In genomic region chr12:47346251-47347019, GRCh38 we compare ENCODE assay signal across 1 cellular context.
A peak's percentile ranks its signal among the peaks of the same experiment; 100 is the strongest.
TF ChIP-seq lines count a peak whose summit lies in the region.

No MANE protein-coding gene starts in this region.

TF ChIP-seq in HepG2, 621 proteins besides CTCF, POLR2A, EP300 and RAD21 (continued from another document and continues in another):
- TF ChIP-seq ZBTB43 (CRISPR knock-in tag; conservative IDR thresholded peaks at IDR 0.05) (0 out of 2 replicates have a peak, but pooled peaks have one; percentile 43), PAXIP1 (CRISPR knock-in tag; conservative IDR thresholded peaks at IDR 0.05) (peak; percentile 90), MED13 (CRISPR knock-in tag; IDR thresholded peaks at IDR 0.05) (no peak), SMC3 (IDR thresholded peaks at IDR 0.05; ENCODE audit: low read length) (peak; percentile 24; the same call in 1 of the 2 replicates), NFYC (CRISPR knock-in tag; IDR thresholded peaks at IDR 0.05) (no peak), REXO4 (CRISPR knock-in tag; IDR thresholded peaks at IDR 0.05; ENCODE audit: borderline replicate concordance) (no peak), ZNF773 (CRISPR knock-in tag; IDR thresholded peaks at IDR 0.05; ENCODE audit: borderline replicate concordance) (no peak), SMARCE1 (IDR thresholded peaks at IDR 0.05; ENCODE audit: borderline replicate concordance) (no peak), STAT6 (CRISPR knock-in tag; IDR thresholded peaks at IDR 0.05; ENCODE audit: borderline replicate concordance) (0 out of 2 replicates have a peak, but pooled peaks have one; percentile 53), ASH2L (IDR thresholded peaks at IDR 0.05; ENCODE audit: insufficient read length, low read depth, low read length) (no peak), ZNF619 (CRISPR knock-in tag; IDR thresholded peaks at IDR 0.05) (no peak), HMG20B (CRISPR knock-in tag; conservative IDR thresholded peaks at IDR 0.05) (no peak), ESRRA (CRISPR knock-in tag; IDR thresholded peaks at IDR 0.05; ENCODE audit: low read depth) (peak; percentile 88), EZH2 (conservative IDR thresholded peaks at IDR 0.05; ENCODE audit: low read depth, low read length) (no peak), KLF12 (CRISPR knock-in tag; IDR thresholded peaks at IDR 0.05; ENCODE audit: borderline replicate concordance) (no peak), NR2F1 (CRISPR knock-in tag; IDR thresholded peaks at IDR 0.05) (peak; percentile 71; a peak in 3 of 4 replicates), ZNF737 (CRISPR knock-in tag; IDR thresholded peaks at IDR 0.05; ENCODE audit: borderline replicate concordance) (no peak), HOMEZ (CRISPR knock-in tag; IDR thresholded peaks at IDR 0.05; ENCODE audit: low read depth) (peak; percentile 63; the same call in 1 of the 2 replicates), ZNF784 (CRISPR knock-in tag; IDR thresholded peaks at IDR 0.05; ENCODE audit: borderline replicate concordance) (no peak), CENPX (CRISPR knock-in tag; IDR thresholded peaks at IDR 0.05) (no peak), CEBPB (IDR thresholded peaks at IDR 0.05; ENCODE audit: borderline replicate concordance, low read depth, low read length) (peak; percentile 97), SALL1 (CRISPR knock-in tag; IDR thresholded peaks at IDR 0.05) (peak; percentile 66; the same call in 1 of the 2 replicates), MED8 (CRISPR knock-in tag; IDR thresholded peaks at IDR 0.05; ENCODE audit: insufficient replicate concordance) (no peak), ZSCAN12 (CRISPR knock-in tag; IDR thresholded peaks at IDR 0.05) (no peak), NCOA5 (CRISPR knock-in tag; IDR thresholded peaks at IDR 0.05) (no peak), ZNF282 (IDR thresholded peaks at IDR 0.05; ENCODE audit: partially characterized antibody) (no peak), HES4 (CRISPR knock-in tag; IDR thresholded peaks at IDR 0.05; ENCODE audit: borderline replicate concordance) (no peak), ZBTB3 (CRISPR knock-in tag; IDR thresholded peaks at IDR 0.05; ENCODE audit: borderline replicate concordance, low read depth) (no peak), RFX3 (CRISPR knock-in tag; IDR thresholded peaks at IDR 0.05) (no peak), ZNF274 (CRISPR knock-in tag; IDR thresholded peaks at IDR 0.05) (no peak), TRIM22 (IDR thresholded peaks at IDR 0.05) (no peak), BCL6 (CRISPR knock-in tag; IDR thresholded peaks at IDR 0.05) (peak; percentile 98), ZNF607 (CRISPR knock-in tag; IDR thresholded peaks at IDR 0.05; ENCODE audit: borderline replicate concordance) (no peak), FOXP4 (CRISPR knock-in tag; IDR thresholded peaks at IDR 0.05) (peak; percentile 84), MTERF4 (CRISPR knock-in tag; IDR thresholded peaks at IDR 0.05) (no peak), MYPOP (CRISPR knock-in tag; IDR thresholded peaks at IDR 0.05) (no peak), ZNF180 (CRISPR knock-in tag; IDR thresholded peaks at IDR 0.05; ENCODE audit: borderline replicate concordance, low read depth) (no peak), SRSF4 (IDR thresholded peaks at IDR 0.05; ENCODE audit: low read depth, low read length, poor library complexity, severe bottlenecking) (no peak), NONO (IDR thresholded peaks at IDR 0.05) (no peak), NONO (CRISPR knock-in tag; conservative IDR thresholded peaks at IDR 0.05) (no peak), CC2D1A (CRISPR knock-in tag; IDR thresholded peaks at IDR 0.05) (no peak), JARID2 (CRISPR knock-in tag; IDR thresholded peaks at IDR 0.05; ENCODE audit: insufficient replicate concordance) (no peak), ZNF101 (CRISPR knock-in tag; IDR thresholded peaks at IDR 0.05; ENCODE audit: borderline replicate concordance, low read depth) (no peak), ZNF367 (CRISPR knock-in tag; IDR thresholded peaks at IDR 0.05; ENCODE audit: borderline replicate concordance) (no peak), ZGPAT (CRISPR knock-in tag; IDR thresholded peaks at IDR 0.05) (peak; percentile 74), TOE1 (CRISPR knock-in tag; IDR thresholded peaks at IDR 0.05) (no peak), PHF5A (CRISPR knock-in tag; IDR thresholded peaks at IDR 0.05; ENCODE audit: low read depth, unreplicated experiment) (no peak), FOXA3 (CRISPR knock-in tag; IDR thresholded peaks at IDR 0.05) (peak; percentile 94), NRL (CRISPR knock-in tag; IDR thresholded peaks at IDR 0.05; ENCODE audit: borderline replicate concordance) (no peak)
